8 cellular contexts compared by ENCODE assay signal in the genomic region with DNA sequence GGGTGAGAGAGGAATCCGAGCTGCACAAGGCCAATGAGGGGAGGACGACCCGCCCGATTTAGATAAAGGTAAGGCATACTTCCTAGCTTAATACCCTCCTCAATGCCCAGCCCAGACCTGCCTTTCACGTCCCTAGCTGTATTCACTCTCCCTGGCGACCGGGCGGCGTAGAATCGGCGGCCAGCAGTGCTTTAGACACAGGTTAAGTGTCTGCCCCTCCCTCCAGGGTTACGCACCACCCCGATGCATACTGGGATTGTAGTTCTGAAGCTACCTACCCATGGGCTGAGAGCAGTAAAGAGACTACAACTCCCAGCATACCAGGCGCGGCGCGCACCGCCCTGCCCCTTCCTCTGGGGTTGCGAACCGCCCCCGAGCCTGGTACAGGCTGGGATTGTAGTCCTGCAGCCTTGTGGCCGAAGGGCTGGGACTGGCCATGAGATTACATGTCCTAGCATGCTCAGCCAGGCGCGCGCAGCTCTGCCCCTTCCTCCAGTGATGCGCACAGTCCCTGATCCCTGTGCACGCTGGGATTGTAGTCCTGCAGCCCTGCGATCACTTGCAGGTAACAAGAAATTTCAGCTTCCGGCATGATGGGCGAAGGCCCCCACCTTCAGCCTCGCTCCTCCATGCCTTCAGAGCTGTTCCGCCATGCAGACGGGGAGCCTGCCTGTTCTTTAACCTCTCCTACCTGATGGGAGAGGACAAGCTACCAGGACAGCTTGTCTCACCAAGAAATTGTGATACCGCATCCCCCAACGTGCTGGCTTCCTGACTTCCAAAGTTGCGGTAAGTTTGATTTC. TPM values are rescaled to one million over a fixed set of nuclear protein-coding genes. Genes with fewer than 3 reads are reported as not detected.
DNase-seq lines count a peak whose midpoint lies in the region; ATAC-seq and TF ChIP-seq lines count a peak whose summit lies in the region.

No MANE protein-coding gene starts in this region.

- CTCF ChIA-PET in BJ (lab: Yijun Ruan, JAX), result no interaction called here

- peak; percentile 98 for ATAC-seq in HG03457 (IDR thresholded peaks at IDR 0.05; ENCODE audit: unreplicated experiment)

- no peaks in the 10 kb centered on the region for H3K9me3 ChIP-seq in colonic mucosa

- POLR2A ChIA-PET in BJ (lab: Charles Lee), result interaction anchor here (0.9 to 1.2 kb wide), 2 partner anchors 43 to 45 kb away, joined by 3 to 5 read pairs; partner anchors contain the start of genes ZNF14 and ZNF506

- H3K4me3 ChIP-seq in BJ (ENCODE audit: low read depth, low read length) (peak overlapping the region; percentile 87), colonic mucosa (peak overlapping the region; percentile 51)

- no peak for TF ChIP-seq CTCF in BJ (IDR thresholded peaks at IDR 0.05; ENCODE audit: insufficient read depth, low read depth, low read length)
- TF ChIP-seq CTCF in colonic mucosa (IDR thresholded peaks at IDR 0.05), result no peak

- peak overlapping the region; percentile 74 to 91 for H3K9ac ChIP-seq in colonic mucosa (ENCODE audit: low read depth in 2 of 2, low read length in 2 of 2)

- DNase-seq in BJ (ENCODE audit: low read depth) (peak; percentile 95), GM19240 (ENCODE audit: insufficient read length, low spot score) (peak; percentile 81), NCI-H524 (lab: John Stamatoyannopoulos, UW) (peak; percentile 98 to 99), colonic mucosa (peak; percentile 98), kidney tubule cell (ENCODE audit: low spot score) (peak; percentile 99)
- DNase-seq in activated CD4-positive, alpha-beta T cell treated with anti-CD3 and anti-CD28 coated beads for 4 hours, result peak; percentile 86 to 89
- DNase-seq in stimulated activated CD4-positive, alpha-beta T cell treated with anti-CD3 and anti-CD28 coated beads, Interleukin-1b, Interleukin-23, amount 100 ng/mL, for 1 hour (ENCODE audit: low read depth in 2 of 2), result peak; percentile 76 to 77

- no peaks in the 10 kb centered on the region for H3K36me3 ChIP-seq in BJ (ENCODE audit: control insufficient read depth, insufficient read depth, low read length)
- H3K36me3 ChIP-seq in colonic mucosa, result no peaks in the 10 kb centered on the region

- H3K4me1 ChIP-seq in colonic mucosa, result peaks cover 9% of the 10 kb centered on the region

- intact Hi-C loops in colonic mucosa (cut with DNase I), result loop anchor here (5.0 kb wide), 1 partner anchor 44 kb away; the partner anchor contains the start of gene ZNF14

- peak overlapping the region; percentile 56 for H3K27ac ChIP-seq in colonic mucosa

- H3K27me3 ChIP-seq in BJ (ENCODE audit: control insufficient read depth, insufficient read depth, low read length), result no peaks in the 10 kb centered on the region
- no peaks in the 10 kb centered on the region for H3K27me3 ChIP-seq in colonic mucosa

RNA-seq across cellular contexts. Expression of gene ZNF14, which starts 43.5 kb away (rescaled TPM):
- 1.2 and 2.7 TPM in 2 replicates for polyA plus RNA-seq in BJ (2011; rRNA removed)
- 2.3 and 2.5 TPM in 2 replicates for polyA minus RNA-seq in BJ (2011; rRNA and poly(A)+ RNA removed)
- total RNA-seq in colonic mucosa, result 1 to 10 TPM; 2.6 to 4.8 TPM

RNA-seq across cellular contexts. Expression of gene ZNF506, which starts 45.1 kb away (rescaled TPM):
- 3.9 and 7.2 TPM in 2 replicates for polyA plus RNA-seq in BJ (2011; rRNA removed)
- polyA minus RNA-seq in BJ (2011; rRNA and poly(A)+ RNA removed), result 5.8 and 8.9 TPM in 2 replicates
- total RNA-seq in colonic mucosa, result 10 to 100 TPM; 15.3 to 18.7 TPM

Comparison
In these comparisons a context has a peak if more than half of its experiments do, and no peak if none do; other contexts are left out.
1. Peak in every context shown above with its lines: DNase-seq, ATAC-seq, H3K4me3 ChIP-seq and H3K27ac ChIP-seq.